Comparison of ENCODE assay signal across 8 cellular contexts in genomic region chr13:46552302-46552680, GRCh38. TPM values are rescaled to one million over a fixed set of nuclear protein-coding genes. Genes with fewer than 3 reads are reported as not detected.
DNase-seq lines count a peak whose midpoint lies in the region; ATAC-seq and TF ChIP-seq lines count a peak whose summit lies in the region.

No MANE protein-coding gene starts in this region.

- 13 to 14% methylated on average over 10 to 11 of the region's 12 CpGs for WGBS in esophagus squamous epithelium, 2 donors

- H3K36me3 ChIP-seq in Peyer's patch (no peaks in the 10 kb centered on the region), esophagus squamous epithelium (no peaks in the 10 kb centered on the region), parathyroid adenoma (ENCODE audit: control insufficient read depth, insufficient read depth, low read length) (no peaks in the 10 kb centered on the region)

- TF ChIP-seq CTCF in Peyer's patch (IDR thresholded peaks at IDR 0.05), result no peak
- TF ChIP-seq CTCF in esophagus squamous epithelium (IDR thresholded peaks at IDR 0.05), result no peak
- TF ChIP-seq CTCF in parathyroid adenoma (IDR thresholded peaks at IDR 0.05), result no peak

- H3K9ac ChIP-seq in parathyroid adenoma, result no peak overlapping the region

- H3K27me3 ChIP-seq in Peyer's patch (no peaks in the 10 kb centered on the region), esophagus squamous epithelium (peaks cover 0 to 6% (median 0%) of the 10 kb centered on the region in 4 donors), parathyroid adenoma (ENCODE audit: control insufficient read depth, insufficient read depth, low read length) (no peaks in the 10 kb centered on the region)

- H3K9me3 ChIP-seq in Peyer's patch (no peaks in the 10 kb centered on the region), esophagus squamous epithelium (no peaks in the 10 kb centered on the region), parathyroid adenoma (ENCODE audit: control insufficient read depth, low read length) (no peaks in the 10 kb centered on the region)

- H3K27ac ChIP-seq in Peyer's patch (peak overlapping the region in 3 of 4 donors; percentile 82 to 93 (median 91)), esophagus squamous epithelium (peak overlapping the region; percentile 86 to 96 (median 94)), parathyroid adenoma (no peak overlapping the region)

- ATAC-seq in GM21723 (IDR thresholded peaks at IDR 0.05; ENCODE audit: unreplicated experiment), result no peak
- no peak for ATAC-seq in HG03139 (IDR thresholded peaks at IDR 0.05; ENCODE audit: unreplicated experiment)

- peak overlapping the region; percentile 89 for H3K4me3 ChIP-seq in GM08714 (ENCODE audit: low read length)
- peak overlapping the region; percentile 88 to 94 (median 89) for H3K4me3 ChIP-seq in Peyer's patch
- H3K4me3 ChIP-seq in esophagus squamous epithelium, result peak overlapping the region; percentile 86 to 98 (median 92)
- peak overlapping the region; percentile 64 for H3K4me3 ChIP-seq in parathyroid adenoma (ENCODE audit: low read depth, low read length)

- H3K4me2 ChIP-seq in parathyroid adenoma (ENCODE audit: low read length), result peak overlapping the region; percentile 71

- H3K79me2 ChIP-seq in parathyroid adenoma, result peaks cover 3% of the 10 kb centered on the region

- H2AFZ ChIP-seq in parathyroid adenoma, result peak overlapping the region; percentile 71

- intact Hi-C loops in esophagus squamous epithelium (cut with DNase I), result loop anchor here (5.0 to 10.0 kb wide), 2 partner anchors 143 to 170 kb away; no protein-coding TSS in a partner anchor

- TF ChIP-seq POLR2A in Peyer's patch (IDR thresholded peaks at IDR 0.05) (no peak), esophagus squamous epithelium (IDR thresholded peaks at IDR 0.05) (no peak)

- H3K4me1 ChIP-seq in Peyer's patch, result peaks cover 8 to 27% (median 11%) of the 10 kb centered on the region in 4 donors
- H3K4me1 ChIP-seq in esophagus squamous epithelium, result peaks cover 11 to 41% (median 21%) of the 10 kb centered on the region in 3 donors
- H3K4me1 ChIP-seq in parathyroid adenoma, result peaks cover 3% of the 10 kb centered on the region

- DNase-seq in Peyer's patch (no peak), esophagus squamous epithelium (lab: John Stamatoyannopoulos, UW) (no peak), NCI-H1105 treated with DMSO at 0.1 percent for 48 hours (lab: John Stamatoyannopoulos, UW) (no peak)
- no peak for DNase-seq in activated CD4-positive, CD25-positive, alpha-beta regulatory T cell treated with anti-CD3 and anti-CD28 coated beads, Interleukin-2, amount 50 U/mL, for 72 hours

RNA-seq across cellular contexts. Expression of gene LRCH1, which starts 0.7 kb away (rescaled TPM):
- 10 to 100 TPM; 13.6 to 29.7 (median 18.5) TPM for total RNA-seq in Peyer's patch
- total RNA-seq in esophagus squamous epithelium, result 10 to 100 TPM in 1 of 4 donors, 1 to 10 TPM in 3; 5.0 to 20.4 (median 7.4) TPM
